In the genomic region with DNA sequence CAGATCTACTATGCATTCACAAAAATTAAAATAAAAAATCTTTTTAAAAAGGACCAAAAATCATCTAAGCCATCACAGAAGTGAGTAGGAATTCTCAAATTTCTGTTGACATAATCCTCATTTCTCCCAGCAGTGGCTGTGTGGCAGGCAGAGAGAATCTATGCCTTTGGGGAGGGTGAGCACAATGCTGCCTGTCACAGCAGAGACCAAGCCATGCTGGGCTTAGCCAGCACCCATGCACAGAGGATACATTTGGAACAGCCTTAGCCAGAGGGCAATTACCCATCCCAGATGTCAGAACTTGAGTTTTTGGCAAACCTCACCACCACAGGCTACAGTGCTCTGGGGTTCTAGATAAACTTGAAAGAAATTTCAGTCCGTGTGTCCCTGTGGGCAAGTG, we compare ENCODE assay signal across 20 cellular contexts.
"Had no signal": no experiment of that assay in that cellular context is flagged by ENCODE, and none has a peak within 500 bp of the region (broad histone marks: within the 10 kb centered on the region; RNA-seq: fewer than 3 reads in every experiment).

No MANE protein-coding gene starts in this region.

- H3K36me3 ChIP-seq: MG63, Peyer's patch had no signal

- H3K27me3 ChIP-seq: MG63, Peyer's patch had no signal

- DNase-seq: KBM-7; MG63; NCI-H1092; NCI-H1105 treated with DMSO at 0.1 percent for 48 hours; NCI-H1417 treated with DMSO at 0.1 percent for 48 hours; NCI-H146; NCI-H187; NCI-H2029 treated with DMSO at 0.1 percent for 48 hours; NCI-H2171 treated with DMSO at 0.1 percent for 48 hours; NCI-H345; NCI-H524; NCI-H526 treated with DMSO at 0.1 percent for 48 hours; NCI-H774; NK-92 treated with Interleukin-12 subunit alpha and Interleukin-12 subunit beta, amount 100 ng/mL, for 24 hours; OCI-M1; PC-9; Peyer's patch; Right ventricle myocardium superior; T-helper 1 cell had no signal

- ATAC-seq: SK-N-SH treated with all-trans-retinoic acid at 6 μM for 48 hours had no signal

- H3K9me3 ChIP-seq: MG63, Peyer's patch had no signal

- H3K4me2 ChIP-seq: PC-9 had no signal

- H3K4me3 ChIP-seq: MG63, PC-9, Peyer's patch had no signal

- H3K27ac ChIP-seq: PC-9, Peyer's patch had no signal

- H2AFZ ChIP-seq: PC-9 had no signal

- H3K4me1 ChIP-seq: Peyer's patch had no signal
